14 cellular contexts compared by ENCODE assay signal in genomic region chr21:36129219-36129618, GRCh38. TPM values are rescaled to one million over a fixed set of nuclear protein-coding genes. Genes with fewer than 3 reads are reported as not detected.
DNase-seq lines count a peak whose midpoint lies in the region; ATAC-seq and TF ChIP-seq lines count a peak whose summit lies in the region.
"Had no signal": no experiment of that assay in that cellular context is flagged by ENCODE, and none has a peak within 500 bp of the region (broad histone marks: within the 10 kb centered on the region; RNA-seq: fewer than 3 reads in every experiment).

No MANE protein-coding gene starts in this region.

- H3K27me3 Mint-ChIP-seq in activated CD8-positive, alpha-beta memory T cell treated with anti-CD3 and anti-CD28 coated beads, Interleukin-2, amount 10 ng/mL, durations not matched to agents 7 days and 5 days, result peaks cover 5% of the 10 kb centered on the region
- no peaks in the 10 kb centered on the region for H3K27me3 Mint-ChIP-seq in central memory CD8-positive, alpha-beta T cell

- H3K4me3 ChIP-seq in NB4 (ENCODE audit: low read depth, low read length), result no peak overlapping the region
- peak overlapping the region; percentile 1 for H3K4me3 ChIP-seq in rectal smooth muscle tissue (ENCODE audit: low read length)

- H3K36me3 ChIP-seq in rectal smooth muscle tissue (ENCODE audit: control insufficient read depth, insufficient read depth, low read length), result no peaks in the 10 kb centered on the region
- H3K36me3 ChIP-seq: cardiac muscle cell, esophagus muscularis mucosa had no signal

- H3K27ac Mint-ChIP-seq in activated CD8-positive, alpha-beta memory T cell treated with anti-CD3 and anti-CD28 coated beads, Interleukin-2, amount 10 ng/mL, durations not matched to agents 7 days and 5 days, result no peak overlapping the region
- no peak overlapping the region for H3K27ac Mint-ChIP-seq in central memory CD8-positive, alpha-beta T cell (ENCODE audit: low read depth)

- peak overlapping the region; percentile 38 for H3K4me3 Mint-ChIP-seq in activated CD8-positive, alpha-beta memory T cell treated with anti-CD3 and anti-CD28 coated beads, Interleukin-2, amount 10 ng/mL, durations not matched to agents 7 days and 5 days
- H3K4me3 Mint-ChIP-seq in central memory CD8-positive, alpha-beta T cell, result peak overlapping the region; percentile 53

- no peaks in the 10 kb centered on the region for H3K27me3 ChIP-seq in rectal smooth muscle tissue (ENCODE audit: control insufficient read depth, insufficient read depth, low read length)
- H3K27me3 ChIP-seq: esophagus muscularis mucosa had no signal

- H3K9me3 Mint-ChIP-seq in activated CD8-positive, alpha-beta memory T cell treated with anti-CD3 and anti-CD28 coated beads, Interleukin-2, amount 10 ng/mL, durations not matched to agents 7 days and 5 days (ENCODE audit: low read depth), result no peaks in the 10 kb centered on the region
- no peaks in the 10 kb centered on the region for H3K9me3 Mint-ChIP-seq in central memory CD8-positive, alpha-beta T cell

- TF ChIP-seq POLR2A in NB4 (IDR thresholded peaks at IDR 0.05; ENCODE audit: extremely low read depth, insufficient read length), result no peak

- no peak overlapping the region for H3K9ac ChIP-seq in rectal smooth muscle tissue (ENCODE audit: low read length)

- no peak for ATAC-seq in activated CD8-positive, alpha-beta memory T cell treated with anti-CD3 and anti-CD28 coated beads, Interleukin-2, amount 10 ng/mL, durations not matched to agents 7 days and 5 days
- no peak for ATAC-seq in central memory CD8-positive, alpha-beta T cell (replicated peaks; ENCODE audit: extremely low read depth, poor library complexity, severe bottlenecking)
- ATAC-seq in GM21825 (IDR thresholded peaks at IDR 0.05; ENCODE audit: unreplicated experiment), result no peak

- no peak for DNase-seq in activated CD8-positive, alpha-beta memory T cell treated with anti-CD3 and anti-CD28 coated beads, Interleukin-2, amount 10 ng/mL, durations not matched to agents 7 days and 5 days
- no peak for DNase-seq in activated CD8-positive, alpha-beta memory T cell treated with anti-CD3 and anti-CD28 coated beads, Interleukin-2, amount 50 U/mL, for 48 hours
- peak; percentile 21 for DNase-seq in NB4 (ENCODE audit: low read depth)
- no peak for DNase-seq in central memory CD8-positive, alpha-beta T cell (ENCODE audit: low spot score in 2 of 2)
- no peak for DNase-seq in OCI-M2 (lab: John Stamatoyannopoulos, UW; ENCODE audit: unreplicated experiment)
- DNase-seq in OCI-M1 (lab: John Stamatoyannopoulos, UW), result no peak
- DNase-seq: GF-D8, NCI-H1417 treated with DMSO at 0.1 percent for 48 hours, NCI-H774, SW 1271 had no signal

- no peak overlapping the region for H3K27ac ChIP-seq in rectal smooth muscle tissue (ENCODE audit: low read depth, low read length)
- H3K27ac ChIP-seq: cardiac muscle cell had no signal

- peaks cover 2% of the 10 kb centered on the region for H3K4me1 ChIP-seq in rectal smooth muscle tissue (ENCODE audit: control insufficient read depth, insufficient read depth, low read length)

- peaks cover 7% of the 10 kb centered on the region for H3K36me3 Mint-ChIP-seq in activated CD8-positive, alpha-beta memory T cell treated with anti-CD3 and anti-CD28 coated beads, Interleukin-2, amount 10 ng/mL, durations not matched to agents 7 days and 5 days
- peaks cover 5% of the 10 kb centered on the region for H3K36me3 Mint-ChIP-seq in central memory CD8-positive, alpha-beta T cell (ENCODE audit: insufficient read depth)

- peaks cover 32% of the 10 kb centered on the region for H3K4me1 Mint-ChIP-seq in activated CD8-positive, alpha-beta memory T cell treated with anti-CD3 and anti-CD28 coated beads, Interleukin-2, amount 10 ng/mL, durations not matched to agents 7 days and 5 days
- H3K4me1 Mint-ChIP-seq in central memory CD8-positive, alpha-beta T cell, result peaks cover 21% of the 10 kb centered on the region

- CTCF ChIA-PET in activated CD8-positive, alpha-beta memory T cell treated with anti-CD3 and anti-CD28 coated beads, Interleukin-2, amount 10 ng/mL, durations not matched to agents 7 days and 5 days (lab: Charles Lee), result interaction anchor here (1.8 kb wide), 1 partner anchor 15 kb away, joined by 4 read pairs; no protein-coding TSS in a partner anchor

- no peak for TF ChIP-seq CTCF in NB4 (IDR thresholded peaks at IDR 0.05; ENCODE audit: low read depth, low read length)

RNA-seq across cellular contexts. Expression of gene CBR3, which starts 5.7 kb away (rescaled TPM):
- 10 to 100 TPM; 16.1 to 18.6 TPM for total RNA-seq in activated CD8-positive, alpha-beta memory T cell treated with anti-CD3 and anti-CD28 coated beads, Interleukin-2, amount 10 ng/mL, durations not matched to agents 7 days and 5 days
- total RNA-seq: cardiac muscle cell had no signal

RNA-seq across cellular contexts. Expression of gene DOP1B, which starts 27.4 kb away (rescaled TPM):
- 10 to 100 TPM; 20.2 to 25.5 TPM for total RNA-seq in activated CD8-positive, alpha-beta memory T cell treated with anti-CD3 and anti-CD28 coated beads, Interleukin-2, amount 10 ng/mL, durations not matched to agents 7 days and 5 days

RNA-seq across cellular contexts. Expression of gene CBR1, which starts 59.4 kb away (rescaled TPM):
- total RNA-seq in activated CD8-positive, alpha-beta memory T cell treated with anti-CD3 and anti-CD28 coated beads, Interleukin-2, amount 10 ng/mL, durations not matched to agents 7 days and 5 days, result 10 to 100 TPM; 47.8 to 52.3 TPM
